14 cellular contexts compared by ENCODE assay signal in the genomic region with DNA sequence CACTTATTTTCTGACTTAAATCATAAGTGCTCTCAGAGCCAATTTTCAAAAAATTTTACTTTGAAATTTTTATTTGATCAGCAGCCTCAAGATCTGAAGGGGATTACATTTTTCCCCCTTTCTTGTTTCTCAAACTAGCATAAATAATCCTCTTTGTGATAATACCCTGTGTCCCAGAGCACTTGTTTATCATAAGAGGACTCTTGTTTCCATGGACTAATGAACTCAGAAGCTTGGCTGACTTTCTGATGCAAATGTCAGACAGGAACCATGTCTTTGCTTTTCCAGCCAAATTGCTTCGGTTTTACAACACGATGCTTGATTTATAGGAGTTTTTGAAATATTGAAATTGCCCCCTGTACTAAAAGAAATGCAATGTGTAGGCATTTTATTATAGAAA.
DNase-seq lines count a peak whose midpoint lies in the region; ATAC-seq and TF ChIP-seq lines count a peak whose summit lies in the region.
"Had no signal": no experiment of that assay in that cellular context is flagged by ENCODE, and none has a peak within 500 bp of the region (broad histone marks: within the 10 kb centered on the region; RNA-seq: fewer than 3 reads in every experiment).

No MANE protein-coding gene starts in this region.

- H3K79me2 ChIP-seq in smooth muscle cell (ENCODE audit: low read depth): no peaks in the 10 kb centered on the region

- no peak overlapping the region for H3K4me2 ChIP-seq in smooth muscle cell

- H3K4me3 ChIP-seq in heart left ventricle (no peak overlapping the region), right atrium auricular region (no peak overlapping the region), smooth muscle cell (no peak overlapping the region)
- H3K4me3 ChIP-seq: HAP-1 had no signal

- H3K4me1 ChIP-seq in heart left ventricle (peaks cover 0 to 11% (median 2%) of the 10 kb centered on the region in 12 donors), right atrium auricular region (peaks cover 0 to 8% of the 10 kb centered on the region in 2 donors), smooth muscle cell (ENCODE audit: low read depth) (peaks cover 16% of the 10 kb centered on the region)
- H3K4me1 ChIP-seq: BE2C had no signal

- intact Hi-C loops in heart left ventricle (cut with DNase I): no loop called here

- no peak for DNase-seq in heart left ventricle
- DNase-seq in right atrium auricular region (ENCODE audit: low spot score): no peak
- DNase-seq in NCI-H524 treated with DMSO at 0.1 percent for 48 hours (lab: John Stamatoyannopoulos, UW): peak; percentile 37
- peak; percentile 23 for DNase-seq in left kidney (ENCODE audit: low read depth, low spot score)
- DNase-seq in smooth muscle cell (lab: John Stamatoyannopoulos, UW; ENCODE audit: unreplicated experiment): no peak
- no peak for DNase-seq in GM19240 (ENCODE audit: insufficient read length, low spot score)
- no peak for DNase-seq in NCI-H526 (lab: John Stamatoyannopoulos, UW)
- DNase-seq: BE2C; CD4-positive, alpha-beta memory T cell; DND-41; GDM1; IMR-90 had no signal

- H3K27ac ChIP-seq in heart left ventricle (no peak overlapping the region), right atrium auricular region (no peak overlapping the region), smooth muscle cell (ENCODE audit: low read depth) (peak overlapping the region; percentile 40)
- H3K27ac ChIP-seq: C4-2B had no signal

- H3K9ac ChIP-seq in smooth muscle cell (ENCODE audit: low read depth): no peak overlapping the region

- no peaks in the 10 kb centered on the region for H3F3A ChIP-seq in smooth muscle cell (ENCODE audit: low read depth)

- no peaks in the 10 kb centered on the region for H3K9me3 ChIP-seq in heart left ventricle
- no peaks in the 10 kb centered on the region for H3K9me3 ChIP-seq in right atrium auricular region
- no peaks in the 10 kb centered on the region for H3K9me3 ChIP-seq in smooth muscle cell (replicated peaks; ENCODE audit: low read depth)
- H3K9me3 ChIP-seq: BE2C, HAP-1 had no signal

- ATAC-seq in heart left ventricle: peak; percentile 39 to 86 (median 72)

- H3K36me3 ChIP-seq in heart left ventricle (no peaks in the 10 kb centered on the region), right atrium auricular region (no peaks in the 10 kb centered on the region), smooth muscle cell (ENCODE audit: low read depth) (no peaks in the 10 kb centered on the region)
- H3K36me3 ChIP-seq: BE2C, HAP-1 had no signal

- H3K27me3 ChIP-seq in heart left ventricle (no peaks in the 10 kb centered on the region), right atrium auricular region (no peaks in the 10 kb centered on the region), smooth muscle cell (ENCODE audit: low read depth) (no peaks in the 10 kb centered on the region)
- H3K27me3 ChIP-seq: BE2C had no signal

- TF ChIP-seq CTCF in heart left ventricle (IDR thresholded peaks at IDR 0.05) (no peak), right atrium auricular region (IDR thresholded peaks at IDR 0.05) (no peak), smooth muscle cell (IDR thresholded peaks at IDR 0.05; ENCODE audit: borderline replicate concordance, insufficient read depth, poor library complexity, severe bottlenecking) (no peak)

- H4K20me1 ChIP-seq in smooth muscle cell (ENCODE audit: low read depth): no peaks in the 10 kb centered on the region

- peak overlapping the region; percentile 57 for H2AFZ ChIP-seq in smooth muscle cell (ENCODE audit: low read depth)

- WGBS in heart left ventricle, 4 donors: 18 to 30% (median 27%) methylated on average over 2 of the region's 2 CpGs
- WGBS in smooth muscle cell (ENCODE audit: low lambda C conversion rate): 68% methylated on average over 2 of the region's 2 CpGs

- TF ChIP-seq POLR2A in heart left ventricle (IDR thresholded peaks at IDR 0.05): no peak

Comparison
In these comparisons a context has a peak if more than half of its experiments do, and no peak if none do; other contexts are left out.
1. DNase-seq: peak in NCI-H524 treated with DMSO at 0.1 percent for 48 hours (single experiment) and left kidney (single experiment); none in heart left ventricle (0 of 5), right atrium auricular region (single experiment), smooth muscle cell (single experiment), GM19240 (single experiment) and NCI-H526 (0 of 2).